ENCODE assay signal across 18 cellular contexts in genomic region chr1:175225805-175226129, GRCh38. TPM values are rescaled to one million over a fixed set of nuclear protein-coding genes. Genes with fewer than 3 reads are reported as not detected.
DNase-seq lines count a peak whose midpoint lies in the region; ATAC-seq, FAIRE-seq and TF ChIP-seq lines count a peak whose summit lies in the region.
"Had no signal": no experiment of that assay in that cellular context is flagged by ENCODE, and none has a peak within 500 bp of the region (broad histone marks: within the 10 kb centered on the region; RNA-seq: fewer than 3 reads in every experiment).

No MANE protein-coding gene starts in this region.

- POLR2A ChIA-PET in K562 (lab: Yijun Ruan, JAX): interaction anchor here (1.3 kb wide), 1 partner anchor 10 kb away, joined by 3 read pairs; no protein-coding TSS in a partner anchor
- POLR2A ChIA-PET in WTC11 (lab: Charles Lee): no interaction called here
- POLR2A ChIA-PET in CD4-positive, alpha-beta memory T cell (lab: Charles Lee; ENCODE audit: partially characterized antibody): no interaction called here

- peaks cover 20% of the 10 kb centered on the region for H3K4me1 Mint-ChIP-seq in WTC11
- no peaks in the 10 kb centered on the region for H3K4me1 Mint-ChIP-seq in CD4-positive, alpha-beta memory T cell
- H3K4me1 Mint-ChIP-seq: brain had no signal

- ATAC-seq in GM18511 (IDR thresholded peaks at IDR 0.05; ENCODE audit: unreplicated experiment): peak; percentile 37
- peak; percentile 26 for ATAC-seq in GM21526 (IDR thresholded peaks at IDR 0.05; ENCODE audit: low FRiP score, unreplicated experiment)
- ATAC-seq in HG03064 (IDR thresholded peaks at IDR 0.05; ENCODE audit: low read depth, unreplicated experiment): peak; percentile 18
- ATAC-seq in K562: no peak; the same call in 2 of the 3 replicates
- ATAC-seq in WTC11: no peak

- H3K9ac ChIP-seq in K562 (ENCODE audit: insufficient read depth in 1 of 2, low read depth in 2 of 2, low read length in 2 of 2): no peak overlapping the region
- H3K9ac ChIP-seq: parathyroid adenoma had no signal

- H3K9me3 Mint-ChIP-seq in WTC11: no peaks in the 10 kb centered on the region
- no peaks in the 10 kb centered on the region for H3K9me3 Mint-ChIP-seq in CD4-positive, alpha-beta memory T cell
- H3K9me3 Mint-ChIP-seq: activated T-helper 1 cell treated with anti-CD3 and anti-CD28 coated beads, Interleukin-12 subunit alpha, Interleukin-12 subunit beta, Interleukin-2, Interleukin-4 antibody, amounts not matched to agents 30 ng/mL and 10 ng/mL and 1 ng/mL, durations not matched to agents 14 hours and 24 hours and 36 hours; brain had no signal

- BruUV-seq in K562 (replicated peaks; lab: Mats Ljungman, UMichigan): no TSS peak

- H4K20me1 ChIP-seq in K562 (replicated peaks; ENCODE audit: control insufficient read depth, insufficient read depth, low read length): no peaks in the 10 kb centered on the region

- TF ChIP-seq EP300 in K562 (IDR thresholded peaks at IDR 0.05; ENCODE audit: low read length): no peak

- H3K36me3 Mint-ChIP-seq in WTC11: no peaks in the 10 kb centered on the region
- no peaks in the 10 kb centered on the region for H3K36me3 Mint-ChIP-seq in CD4-positive, alpha-beta memory T cell
- H3K36me3 Mint-ChIP-seq: brain had no signal

- no peaks in the 10 kb centered on the region for H3K9me3 ChIP-seq in K562 (replicated peaks; ENCODE audit: control insufficient read depth, insufficient read depth, low read depth, low read length)
- no peaks in the 10 kb centered on the region for H3K9me3 ChIP-seq in CD4-positive, alpha-beta memory T cell (ENCODE audit: control insufficient read depth in 1 of 2, low read length in 2 of 2)
- H3K9me3 ChIP-seq: HAP-1 had no signal

- in situ Hi-C loops in K562 (cut with MboI): no loop called here

- peaks cover 3 to 11% of the 10 kb centered on the region in 2 experiments; a peak in 1 of 5 replicates for H3K27me3 ChIP-seq in K562 (ENCODE audit: control insufficient read depth in 2 of 2, insufficient read depth in 2 of 2, low read length in 2 of 2)
- no peaks in the 10 kb centered on the region for H3K27me3 ChIP-seq in CD4-positive, alpha-beta memory T cell (ENCODE audit: insufficient read depth, low read length)

- no peak overlapping the region for H3K4me2 ChIP-seq in K562 (ENCODE audit: insufficient read depth, low read length)

- CTCF ChIA-PET in K562 (lab: Yijun Ruan, JAX; ENCODE audit: low intra/inter-chr PET ratio) (no interaction called here), WTC11 (lab: Charles Lee) (interaction anchor here (1.3 kb wide), 1 partner anchor 74 kb away, joined by 5 read pairs; no protein-coding TSS in a partner anchor)
- CTCF ChIA-PET in CD4-positive, alpha-beta memory T cell (lab: Charles Lee; ENCODE audit: partially characterized antibody): no interaction called here

- no peak for TF ChIP-seq POLR2A in K562 (conservative IDR thresholded peaks at IDR 0.05)

- 0% methylated on average over 1 of the region's 1 CpG for WGBS in K562 (ENCODE audit: insufficient coverage, low coverage, missing lambda C conversion rate)

- H3K4me1 ChIP-seq in K562 (replicated peaks in 1 of 2; ENCODE audit: control insufficient read depth in 2 of 2, insufficient read depth in 2 of 2, low read length in 2 of 2): peaks cover 0 to 3% of the 10 kb centered on the region in 2 experiments; a peak in 1 of 5 replicates
- no peaks in the 10 kb centered on the region for H3K4me1 ChIP-seq in CD4-positive, alpha-beta memory T cell (ENCODE audit: insufficient read depth, low read length)
- H3K4me1 ChIP-seq: HAP-1 had no signal

- H3K4me3 Mint-ChIP-seq in WTC11: no peak overlapping the region
- no peak overlapping the region for H3K4me3 Mint-ChIP-seq in CD4-positive, alpha-beta memory T cell
- H3K4me3 Mint-ChIP-seq: activated T-helper 1 cell treated with anti-CD3 and anti-CD28 coated beads, Interleukin-12 subunit alpha, Interleukin-12 subunit beta, Interleukin-2, Interleukin-4 antibody, amounts not matched to agents 30 ng/mL and 10 ng/mL and 1 ng/mL, durations not matched to agents 14 hours and 24 hours and 36 hours; brain had no signal

- H3K27ac ChIP-seq in K562 (ENCODE audit: extremely low read depth, low read depth, low read length): no peak overlapping the region
- no peak overlapping the region for H3K27ac ChIP-seq in CD4-positive, alpha-beta memory T cell (ENCODE audit: low read depth, low read length)
- H3K27ac ChIP-seq: parathyroid adenoma, RWPE1, VCaP had no signal

- H3K9me1 ChIP-seq in K562 (ENCODE audit: control insufficient read depth, insufficient read depth, low read length): no peaks in the 10 kb centered on the region

- TF ChIP-seq CTCF in K562 (IDR thresholded peaks at IDR 0.05 in 2 of 3, conservative IDR thresholded peaks at IDR 0.05 in 1 of 3; ENCODE audit: insufficient read depth in 2 of 3, low read depth in 1 of 3, low read length in 3 of 3): 0 out of 6 replicates have a peak, but pooled peaks of 1 of the 3 experiments have one; percentile 10
- TF ChIP-seq CTCF in WTC11 (IDR thresholded peaks at IDR 0.05): no peak

- TF ChIP-seq RAD21 in K562 (CRISPR knock-in tag; conservative IDR thresholded peaks at IDR 0.05 in 1 of 2, IDR thresholded peaks at IDR 0.05 in 1 of 2): no peak

- H3K36me3 ChIP-seq in K562 (ENCODE audit: control insufficient read depth, insufficient read depth, low read length): no peaks in the 10 kb centered on the region
- H3K36me3 ChIP-seq in CD4-positive, alpha-beta memory T cell (ENCODE audit: insufficient read depth, low read length): no peaks in the 10 kb centered on the region
- H3K36me3 ChIP-seq: HAP-1 had no signal

- H2AFZ ChIP-seq in K562 (ENCODE audit: low read depth, low read length): no peak overlapping the region
- H2AFZ ChIP-seq: parathyroid adenoma had no signal

- DNase-seq in K562 (ENCODE audit: extremely low read depth in 1 of 4, low spot score in 3 of 4): peak in 2 of 4 experiments; percentile 33 to 39
- DNase-seq in WTC11 (ENCODE audit: low spot score): no peak
- no peak for DNase-seq in NCI-H1436 treated with DMSO at 0.1 percent for 48 hours (lab: John Stamatoyannopoulos, UW)
- no peak for DNase-seq in NCI-H510A (lab: John Stamatoyannopoulos, UW)
- DNase-seq in CD4-positive, alpha-beta memory T cell: no peak
- DNase-seq: erythroblast; KG1; mesendoderm; stimulated activated CD4-positive, alpha-beta T cell treated with anti-CD3 and anti-CD28 coated beads, Interleukin-4, amount 100 ng/mL, for 1 hour had no signal

- no peaks in the 10 kb centered on the region for H3K79me2 ChIP-seq in K562 (ENCODE audit: control insufficient read depth, insufficient read depth, low read length)
- H3K79me2 ChIP-seq: parathyroid adenoma had no signal

- no peak for FAIRE-seq in K562 (lab: Jason Lieb, UNC)

- no peak overlapping the region for H3K27ac Mint-ChIP-seq in WTC11
- H3K27ac Mint-ChIP-seq in CD4-positive, alpha-beta memory T cell: no peak overlapping the region
- H3K27ac Mint-ChIP-seq: activated T-helper 1 cell treated with anti-CD3 and anti-CD28 coated beads, Interleukin-12 subunit alpha, Interleukin-12 subunit beta, Interleukin-2, Interleukin-4 antibody, amounts not matched to agents 30 ng/mL and 10 ng/mL and 1 ng/mL, durations not matched to agents 14 hours and 24 hours and 36 hours; brain had no signal

- H3K27me3 Mint-ChIP-seq in WTC11 (ENCODE audit: low read depth): no peaks in the 10 kb centered on the region; the same call in 1 of the 2 replicates
- no peaks in the 10 kb centered on the region for H3K27me3 Mint-ChIP-seq in CD4-positive, alpha-beta memory T cell
- H3K27me3 Mint-ChIP-seq: brain had no signal

- intact Hi-C loops in K562 (cut with micrococcal nuclease): no loop called here
- intact Hi-C loops in CD4-positive, alpha-beta memory T cell (cut with micrococcal nuclease): no loop called here

- H3K4me3 ChIP-seq in K562: no peak overlapping the region
- no peak overlapping the region for H3K4me3 ChIP-seq in CD4-positive, alpha-beta memory T cell (ENCODE audit: low read length in 2 of 2)
- H3K4me3 ChIP-seq: HAP-1 had no signal

RNA-seq across cellular contexts. Expression of gene KIAA0040, which starts 33.2 kb away (rescaled TPM):
- 6.8 and 7.9 TPM in 2 replicates for total RNA-seq in K562 (2011; cell fraction: chromatin; rRNA removed; ENCODE audit: low replicate concordance)
- total RNA-seq in K562 (2011; cell fraction: nucleolus; rRNA removed): 7.1 and 8.0 TPM in 2 replicates
- total RNA-seq in K562 (2011; cell fraction: nucleoplasm; rRNA removed): 9.5 and 11.3 TPM in 2 replicates
- total RNA-seq in K562 (2014; rRNA removed) (6.4 and 8.2 TPM in 2 replicates), K562 (2014; rRNA removed; fragmentation: Illumina TruSeq; extraction: Trizol) (9.7 and 10.5 TPM in 2 replicates), K562 (2015; rRNA removed; fragmentation: Illumina TruSeq; extraction: Trizol) (9.8 and 10.1 TPM in 2 replicates), K562 (2021) (12.1 and 13.1 TPM in 2 replicates), WTC11 (2021) (8.8 to 15.0 TPM (median 11.9 TPM) in 3 replicates)
- polyA plus RNA-seq in K562 (2011; rRNA removed) (6.2 and 6.3 TPM in 2 replicates), K562 (2014; fragmentation: Illumina TruSeq; extraction: Trizol) (12.4 and 13.6 TPM in 2 replicates), K562 (2014; fragmentation: Nextera tagmentation; extraction: Ambion mirVana) (1 to 10 TPM; 3.4 to 6.1 TPM), K562 (2014; rRNA removed) (7.1 and 8.4 TPM in 2 replicates)
- polyA plus RNA-seq in K562 (2011; cell fraction: cytosol; rRNA removed): 6.4 and 6.9 TPM in 2 replicates
- 3.4 and 4.3 TPM in 2 replicates for polyA plus RNA-seq in K562 (2011; cell fraction: nucleus; rRNA removed)
- polyA plus RNA-seq in K562 (2012): 9.6 and 13.7 TPM in 2 replicates
- 10.5 and 10.8 TPM in 2 replicates for polyA minus RNA-seq in K562 (2011; rRNA and poly(A)+ RNA removed)
- polyA minus RNA-seq in K562 (2011; cell fraction: cytosol; rRNA and poly(A)+ RNA removed): 2.1 and 6.3 TPM in 2 replicates
- 4.6 and 6.4 TPM in 2 replicates for polyA minus RNA-seq in K562 (2011; cell fraction: nucleus; rRNA and poly(A)+ RNA removed)
- 10 to 100 TPM; 28.7 to 33.6 TPM for total RNA-seq in CD4-positive, alpha-beta memory T cell
- 10 to 100 TPM; 36.2 to 53.8 TPM for polyA plus RNA-seq in CD4-positive, alpha-beta memory T cell

Comparison
In these comparisons a context has a peak if more than half of its experiments do, and no peak if none do; other contexts are left out.
1. ATAC-seq: peak in GM18511 (single experiment), GM21526 (single experiment) and HG03064 (single experiment); none in K562 (single experiment) and WTC11 (single experiment).